8 cellular contexts compared by ENCODE assay signal in the genomic region with DNA sequence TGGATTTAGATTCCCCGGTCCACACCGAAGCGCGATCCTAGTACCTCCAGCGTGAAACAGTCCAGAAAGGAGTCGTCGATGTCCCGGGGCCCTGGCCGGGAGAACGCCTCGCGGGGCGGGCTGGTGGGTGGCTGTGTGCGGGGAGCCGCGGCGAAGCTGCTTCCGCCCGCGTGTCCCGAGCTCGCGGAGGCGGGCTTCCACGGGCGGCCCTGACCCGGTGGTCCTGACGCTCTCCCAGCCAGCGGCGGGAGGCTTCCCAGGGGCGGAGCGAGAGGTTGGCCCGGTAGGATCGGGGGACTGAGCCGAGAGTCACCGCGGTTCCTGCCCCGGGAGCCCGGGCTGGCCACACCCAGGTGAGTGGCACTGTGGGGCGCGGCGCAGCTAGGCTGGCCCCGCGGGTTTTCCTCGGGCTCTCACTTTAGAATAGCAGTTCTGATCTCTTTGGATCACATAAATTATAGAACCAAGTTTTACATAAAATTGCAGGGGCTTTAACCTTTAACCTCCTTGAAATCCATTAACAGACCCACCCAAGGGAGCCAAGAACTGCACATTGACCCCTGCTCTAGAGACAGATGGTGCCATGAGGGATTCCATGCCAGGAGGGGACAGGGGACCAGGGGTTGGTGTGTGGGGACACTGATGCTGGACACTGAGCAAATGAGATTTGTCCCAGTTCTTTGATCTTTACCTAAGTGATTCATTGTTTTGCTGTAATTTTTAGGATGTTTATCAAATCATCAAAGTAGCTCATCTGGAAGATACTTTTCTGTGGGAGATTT. TPM values are rescaled to one million over a fixed set of nuclear protein-coding genes. Genes with fewer than 3 reads are reported as not detected.
DNase-seq lines count a peak whose midpoint lies in the region; ATAC-seq and TF ChIP-seq lines count a peak whose summit lies in the region.

No MANE protein-coding gene starts in this region.

- H3K9me3 ChIP-seq in body of pancreas, result no peaks in the 10 kb centered on the region
- no peaks in the 10 kb centered on the region for H3K9me3 ChIP-seq in iPS-20b (ENCODE audit: insufficient read depth, low read depth, low read length)
- H3K9me3 ChIP-seq in stomach, result no peaks in the 10 kb centered on the region

- TF ChIP-seq CTCF in body of pancreas (IDR thresholded peaks at IDR 0.05) (no peak), stomach (IDR thresholded peaks at IDR 0.05) (no peak)

- H3K4me3 ChIP-seq in body of pancreas (peak overlapping the region in 1 of 2 donors; percentile 34), iPS-20b (ENCODE audit: low read length) (peak overlapping the region; percentile 67; the same call in 1 of the 2 replicates), stomach (peak overlapping the region; percentile 33 to 42 (median 36))

- H3K27me3 ChIP-seq in body of pancreas (no peaks in the 10 kb centered on the region), iPS-20b (ENCODE audit: insufficient read depth, low read length) (peaks cover 32% of the 10 kb centered on the region), stomach (peaks cover 4 to 47% (median 11%) of the 10 kb centered on the region in 3 donors)

- TF ChIP-seq POLR2A in body of pancreas (IDR thresholded peaks at IDR 0.05), result peak in 2 of 3 donors; percentile 25 to 50
- no peak for TF ChIP-seq POLR2A in stomach (IDR thresholded peaks at IDR 0.05)

- peaks cover 9% of the 10 kb centered on the region for H3K4me1 ChIP-seq in body of pancreas
- no peaks in the 10 kb centered on the region for H3K4me1 ChIP-seq in iPS-20b (ENCODE audit: insufficient read depth, low read length)
- H3K4me1 ChIP-seq in stomach, result peaks cover 4 to 10% (median 8%) of the 10 kb centered on the region in 4 donors

- WGBS in body of pancreas, 2 donors, result 6 to 23% methylated on average over 11 to 45 of the region's 45 CpGs
- WGBS in stomach, 5 donors, result 7 to 10% (median 9%) methylated on average over 40 to 45 of the region's 45 CpGs

- intact Hi-C loops in body of pancreas (cut with DNase I) (no loop called here), stomach (cut with DNase I; ENCODE audit: low total_unique reads) (no loop called here)

- peak; percentile 81 for ATAC-seq in body of pancreas
- no peak for ATAC-seq in HG03159 (IDR thresholded peaks at IDR 0.05; ENCODE audit: unreplicated experiment)
- no peak for ATAC-seq in HG03135 (IDR thresholded peaks at IDR 0.05; ENCODE audit: unreplicated experiment)
- no peak for ATAC-seq in HG03108 (IDR thresholded peaks at IDR 0.05; ENCODE audit: unreplicated experiment)

- DNase-seq in NCI-H2227 (lab: John Stamatoyannopoulos, UW; ENCODE audit: unreplicated experiment) (peak; percentile 1), NCI-H2227 treated with DMSO at 0.1 percent for 48 hours (lab: John Stamatoyannopoulos, UW) (no peak), body of pancreas (peak; percentile 34 to 61 (median 38)), stomach (peak; percentile 35)

- H3K9ac ChIP-seq in iPS-20b (ENCODE audit: low read depth, low read length), result peak overlapping the region; percentile 57; the same call in 1 of the 2 replicates

- no peak for TF ChIP-seq EP300 in stomach (IDR thresholded peaks at IDR 0.05)

- H3K27ac ChIP-seq in body of pancreas (no peak overlapping the region), iPS-20b (ENCODE audit: low read length) (no peak overlapping the region), stomach (no peak overlapping the region)

- H3K36me3 ChIP-seq in body of pancreas (replicated peaks in 1 of 2; ENCODE audit: insufficient read depth in 1 of 2, low read depth in 2 of 2), result no peaks in the 10 kb centered on the region
- no peaks in the 10 kb centered on the region for H3K36me3 ChIP-seq in iPS-20b (ENCODE audit: insufficient read depth, low read depth, low read length)
- no peaks in the 10 kb centered on the region for H3K36me3 ChIP-seq in stomach

RNA-seq across cellular contexts. Expression of gene IL31RA, which starts 29.2 kb away (rescaled TPM):
- not detected for total RNA-seq in body of pancreas
- 1 to 10 TPM in 1 of 5 donors, under 1 TPM in 1, not detected in 3; 0.18 to 1.3 TPM for total RNA-seq in stomach
- not detected for polyA plus RNA-seq in stomach

Comparison
In these comparisons a context has a peak if more than half of its experiments do, and no peak if none do; other contexts are left out.
1. POLR2A ChIP-seq: peak in body of pancreas (2 of 3); none in stomach (0 of 4).